17 cellular contexts compared by ENCODE assay signal in the genomic region with DNA sequence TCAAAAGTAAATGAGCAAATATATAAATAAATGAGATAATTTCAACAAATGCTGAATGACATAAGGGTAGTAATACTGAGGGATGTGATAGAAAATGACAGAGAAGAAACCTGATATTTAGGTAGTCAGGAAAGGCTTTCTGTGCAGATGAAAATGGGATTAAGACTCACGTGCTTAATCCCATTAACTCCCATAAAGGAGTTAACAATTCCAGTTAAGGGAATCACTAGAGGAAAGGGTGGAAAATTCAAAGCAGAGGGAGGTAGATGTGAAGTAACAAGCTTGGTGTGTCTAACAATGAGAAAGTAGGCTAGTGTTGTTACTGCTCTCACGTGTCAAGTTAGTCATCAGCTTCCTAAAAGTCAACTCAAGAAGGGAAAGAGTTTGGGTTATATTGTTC.
A peak's percentile ranks its signal among the peaks of the same experiment; 100 is the strongest.
DNase-seq lines count a peak whose midpoint lies in the region; ATAC-seq, FAIRE-seq and TF ChIP-seq lines count a peak whose summit lies in the region.
"Had no signal": no experiment of that assay in that cellular context is flagged by ENCODE, and none has a peak within 500 bp of the region (broad histone marks: within the 10 kb centered on the region; RNA-seq: fewer than 3 reads in every experiment).

No MANE protein-coding gene starts in this region.

- DNase-seq in D721Med (ENCODE audit: insufficient read length, low spot score): no peak
- peak; percentile 72 to 85 for DNase-seq in NCI-H524 (lab: John Stamatoyannopoulos, UW)
- DNase-seq in epithelial cell of esophagus (ENCODE audit: low read depth): peak; percentile 16
- DNase-seq in lower lobe of right lung: no peak
- DNase-seq in 8988T: no peak
- DNase-seq: ACHN; BE2C; C1 segment of cervical spinal cord; CD4-positive, CD25-positive, alpha-beta regulatory T cell; CD8-positive, alpha-beta memory T cell; COR-L47; GOT3; H9 had no signal

- no peak for TF ChIP-seq CTCF in D721Med (IDR thresholded peaks at IDR 0.05; ENCODE audit: insufficient read depth, missing control alignments)
- TF ChIP-seq CTCF in epithelial cell of esophagus (IDR thresholded peaks at IDR 0.05; ENCODE audit: insufficient read depth, low read depth, low read length, missing control alignments): no peak
- TF ChIP-seq CTCF in lower lobe of right lung (IDR thresholded peaks at IDR 0.05): no peak

- no peaks in the 10 kb centered on the region for H3K9me3 ChIP-seq in lower lobe of right lung
- H3K9me3 ChIP-seq: BE2C had no signal

- peak; percentile 60 for FAIRE-seq in D721Med (lab: Jason Lieb, UNC)
- FAIRE-seq: G401.6, GM12891 had no signal

- intact Hi-C loops in lower lobe of right lung (cut with DNase I): no loop called here

- no peaks in the 10 kb centered on the region for H3K27me3 ChIP-seq in lower lobe of right lung (ENCODE audit: low read depth)
- H3K27me3 ChIP-seq: BE2C had no signal

- H3K36me3 ChIP-seq in lower lobe of right lung: no peaks in the 10 kb centered on the region

- ATAC-seq in GM21786 (IDR thresholded peaks at IDR 0.05; ENCODE audit: unreplicated experiment) (no peak), HG02973 (IDR thresholded peaks at IDR 0.05; ENCODE audit: unreplicated experiment) (no peak), lower lobe of right lung (no peak)

- no peak overlapping the region for H3K4me3 ChIP-seq in epithelial cell of esophagus (ENCODE audit: low read length)
- H3K4me3 ChIP-seq in lower lobe of right lung: no peak overlapping the region

- no peak overlapping the region for H3K27ac ChIP-seq in lower lobe of right lung

- H3K4me1 ChIP-seq in lower lobe of right lung: no peaks in the 10 kb centered on the region
- H3K4me1 ChIP-seq: BE2C had no signal

Comparison
In these comparisons a context has a peak if more than half of its experiments do, and no peak if none do; other contexts are left out.
1. DNase-seq: peak in NCI-H524 (2 of 2) and epithelial cell of esophagus (single experiment); none in D721Med (single experiment), lower lobe of right lung (single experiment) and 8988T (single experiment).